23 cellular contexts compared by ENCODE assay signal in the genomic region with DNA sequence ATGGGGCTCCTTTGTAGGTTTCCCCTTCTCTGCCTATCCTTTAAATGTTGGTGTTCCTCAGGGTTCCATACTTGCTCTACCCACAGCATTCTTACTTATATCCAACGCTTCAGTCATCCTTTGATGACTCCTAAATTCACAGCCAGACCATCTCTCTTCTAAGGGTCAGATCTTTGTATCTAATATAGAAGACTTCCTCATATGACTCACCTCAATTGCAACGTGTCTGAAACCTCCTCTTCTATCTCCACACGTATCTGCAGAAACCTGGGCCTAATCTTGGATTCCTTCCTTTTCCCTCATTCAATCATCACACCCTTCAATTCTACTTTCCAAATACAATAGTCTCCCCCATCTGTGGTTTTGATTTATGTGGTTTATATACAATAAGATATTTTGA.
DNase-seq lines count a peak whose midpoint lies in the region; ATAC-seq and TF ChIP-seq lines count a peak whose summit lies in the region.
"Had no signal": no experiment of that assay in that cellular context is flagged by ENCODE, and none has a peak within 500 bp of the region (broad histone marks: within the 10 kb centered on the region; RNA-seq: fewer than 3 reads in every experiment).

No MANE protein-coding gene starts in this region.

- TF ChIP-seq CTCF in MCF 10A (IDR thresholded peaks at IDR 0.05; ENCODE audit: unreplicated experiment) (no peak), breast epithelium (IDR thresholded peaks at IDR 0.05) (no peak), epithelial cell of esophagus (IDR thresholded peaks at IDR 0.05; ENCODE audit: insufficient read depth, low read depth, low read length, missing control alignments) (no peak)

- no peak overlapping the region for H3K4me3 Mint-ChIP-seq in MCF 10A (ENCODE audit: unreplicated experiment)
- H3K4me3 Mint-ChIP-seq: activated naive CD4-positive, alpha-beta T cell treated with anti-CD3 and anti-CD28 coated beads, Interleukin-2, amount 50 U/mL, for 24 hours; CD14-positive monocyte; mesothelial cell of epicardium; stimulated activated naive B cell treated with anti-CD40 and anti-IgM and Interleukin-4, amounts not matched to agents 10 μg/mL and 1 μg/mL and 100 μg/mL, for 72 hours had no signal

- CTCF ChIA-PET in MCF 10A (lab: Yijun Ruan, JAX): no interaction called here

- H3K27me3 Mint-ChIP-seq in MCF 10A (ENCODE audit: insufficient read depth, unreplicated experiment): no peaks in the 10 kb centered on the region
- H3K27me3 Mint-ChIP-seq: activated naive CD4-positive, alpha-beta T cell treated with anti-CD3 and anti-CD28 coated beads, Interleukin-2, amount 50 U/mL, for 24 hours; stimulated activated naive B cell treated with anti-CD40 and anti-IgM and Interleukin-4, amounts not matched to agents 10 μg/mL and 1 μg/mL and 100 μg/mL, for 72 hours had no signal

- no peak for ATAC-seq in GM21786 (IDR thresholded peaks at IDR 0.05; ENCODE audit: unreplicated experiment)
- no peak for ATAC-seq in GM21529 (IDR thresholded peaks at IDR 0.05; ENCODE audit: unreplicated experiment)
- ATAC-seq: heart right ventricle; Panc1; psoas muscle; SK-N-SH treated with all-trans-retinoic acid at 6 μM for 48 hours; stimulated activated naive B cell treated with anti-CD40 and anti-IgM and Interleukin-4, amounts not matched to agents 10 μg/mL and 1 μg/mL and 100 μg/mL, for 72 hours had no signal

- peak overlapping the region; percentile 57 for H3K27ac Mint-ChIP-seq in MCF 10A (ENCODE audit: low read depth, unreplicated experiment)
- H3K27ac Mint-ChIP-seq: mesothelial cell of epicardium; stimulated activated naive B cell treated with anti-CD40 and anti-IgM and Interleukin-4, amounts not matched to agents 10 μg/mL and 1 μg/mL and 100 μg/mL, for 72 hours had no signal

- H3K4me1 ChIP-seq in breast epithelium: no peaks in the 10 kb centered on the region
- H3K4me1 ChIP-seq: heart right ventricle, psoas muscle, upper lobe of left lung had no signal

- no peaks in the 10 kb centered on the region for H3K9me3 ChIP-seq in breast epithelium
- H3K9me3 ChIP-seq: heart right ventricle, psoas muscle, upper lobe of left lung had no signal

- peaks cover 13% of the 10 kb centered on the region for H3K4me1 Mint-ChIP-seq in MCF 10A (ENCODE audit: insufficient read depth, unreplicated experiment)
- H3K4me1 Mint-ChIP-seq: activated naive CD4-positive, alpha-beta T cell treated with anti-CD3 and anti-CD28 coated beads, Interleukin-2, amount 50 U/mL, for 24 hours; CD14-positive monocyte; mesothelial cell of epicardium; stimulated activated naive B cell treated with anti-CD40 and anti-IgM and Interleukin-4, amounts not matched to agents 10 μg/mL and 1 μg/mL and 100 μg/mL, for 72 hours had no signal

- no peak for TF ChIP-seq POLR2A in breast epithelium (IDR thresholded peaks at IDR 0.05)

- BruUV-seq in MCF 10A (replicated peaks; lab: Mats Ljungman, UMichigan): no TSS peak

- POLR2A ChIA-PET in MCF 10A (lab: Yijun Ruan, JAX): no interaction called here

- DNase-seq in MCF 10A (ENCODE audit: unreplicated experiment) (peak; percentile 3), breast epithelium (ENCODE audit: low spot score in 2 of 2) (no peak), OCI-M1 (lab: John Stamatoyannopoulos, UW) (peak; percentile 8), epithelial cell of esophagus (ENCODE audit: low read depth) (peak; percentile 70), NCI-H1092 treated with DMSO at 0.1 percent for 48 hours (lab: John Stamatoyannopoulos, UW) (no peak), anterior cingulate cortex (lab: John Stamatoyannopoulos, UW) (no peak)
- DNase-seq: activated CD4-positive, alpha-beta T cell treated with anti-CD3 and anti-CD28 coated beads, Interleukin-2, amount 50 U/mL, for 1 hour; DMS79; effector CD4-positive, alpha-beta T cell; heart right ventricle; islet precursor cell; NCI-H69; psoas muscle; stimulated activated naive B cell treated with anti-CD40 and anti-IgM and Interleukin-4, amounts not matched to agents 10 μg/mL and 1 μg/mL and 100 μg/mL, for 72 hours; upper lobe of left lung had no signal

- H3K36me3 ChIP-seq in breast epithelium: peaks cover 4% of the 10 kb centered on the region
- H3K36me3 ChIP-seq: cardiac muscle cell had no signal

- H3K36me3 Mint-ChIP-seq in MCF 10A (ENCODE audit: insufficient read depth, unreplicated experiment): peaks cover 17% of the 10 kb centered on the region

- H3K27ac ChIP-seq in breast epithelium: no peak overlapping the region
- H3K27ac ChIP-seq: cardiac muscle cell, heart right ventricle, psoas muscle, upper lobe of left lung had no signal

- no peaks in the 10 kb centered on the region for H3K27me3 ChIP-seq in breast epithelium
- H3K27me3 ChIP-seq: cardiac muscle cell, heart right ventricle, upper lobe of left lung had no signal

- intact Hi-C loops in MCF 10A (cut with micrococcal nuclease): no loop called here
- intact Hi-C loops in breast epithelium (cut with DNase I; ENCODE audit: low total_unique reads): no loop called here

- H3K4me3 ChIP-seq in breast epithelium: no peak overlapping the region
- no peak overlapping the region for H3K4me3 ChIP-seq in epithelial cell of esophagus (ENCODE audit: low read length)
- H3K4me3 ChIP-seq: cardiac muscle cell, heart right ventricle, psoas muscle, upper lobe of left lung had no signal

- no peaks in the 10 kb centered on the region for H3K9me3 Mint-ChIP-seq in MCF 10A (ENCODE audit: unreplicated experiment)
- H3K9me3 Mint-ChIP-seq: activated naive CD4-positive, alpha-beta T cell treated with anti-CD3 and anti-CD28 coated beads, Interleukin-2, amount 50 U/mL, for 24 hours; CD14-positive monocyte; mesothelial cell of epicardium; stimulated activated naive B cell treated with anti-CD40 and anti-IgM and Interleukin-4, amounts not matched to agents 10 μg/mL and 1 μg/mL and 100 μg/mL, for 72 hours had no signal

Comparison
In these comparisons a context has a peak if more than half of its experiments do, and no peak if none do; other contexts are left out.
1. DNase-seq: peak in MCF 10A (single experiment), OCI-M1 (single experiment) and epithelial cell of esophagus (single experiment); none in breast epithelium (0 of 2), NCI-H1092 treated with DMSO at 0.1 percent for 48 hours (single experiment) and anterior cingulate cortex (0 of 58).